ENCODE assay signal across 20 cellular contexts in the genomic region with DNA sequence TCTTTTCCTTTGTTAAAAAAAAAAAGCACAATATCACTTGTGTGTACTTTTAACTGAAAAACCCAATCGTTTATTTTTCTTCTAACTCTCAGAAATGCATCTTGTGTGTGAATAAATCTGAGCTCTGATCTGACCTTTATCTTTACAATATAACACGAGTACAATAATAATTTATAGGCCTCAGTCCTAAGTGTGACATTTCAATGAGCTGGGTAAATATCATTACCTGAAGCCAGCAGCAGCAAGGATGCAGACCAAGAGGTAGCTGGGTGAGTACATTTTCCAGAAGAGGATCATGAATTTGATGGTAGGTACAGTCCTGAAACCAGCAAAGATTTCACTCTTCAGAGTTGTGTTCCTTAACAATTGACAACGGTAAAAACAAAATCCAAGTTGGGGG.
"Had no signal": no experiment of that assay in that cellular context is flagged by ENCODE, and none has a peak within 500 bp of the region (broad histone marks: within the 10 kb centered on the region; RNA-seq: fewer than 3 reads in every experiment).

No MANE protein-coding gene starts in this region.

- ATAC-seq: activated CD8-positive, alpha-beta memory T cell treated with anti-CD3 and anti-CD28 coated beads, Interleukin-2, amount 10 ng/mL, durations not matched to agents 7 days and 5 days; body of pancreas; T-helper 17 cell; WTC11 had no signal

- H3K4me1 ChIP-seq: ascending aorta, body of pancreas had no signal

- H3K4me2 ChIP-seq: KMS-11 had no signal

- H3K27me3 ChIP-seq: ascending aorta, body of pancreas had no signal

- H3K4me3 ChIP-seq: ascending aorta, body of pancreas had no signal

- H3K27ac ChIP-seq: ascending aorta, body of pancreas, KMS-11 had no signal

- H3K9ac ChIP-seq: KMS-11 had no signal

- H3K9me3 ChIP-seq: ascending aorta had no signal

- H3K36me3 ChIP-seq: ascending aorta had no signal

- DNase-seq: activated CD4-positive, alpha-beta T cell treated with anti-CD3 and anti-CD28 coated beads for 1 hour; activated CD4-positive, alpha-beta T cell treated with anti-CD3 and anti-CD28 coated beads, Interleukin-2, amount 10 ng/mL, durations not matched to agents 24 days and 14 days; activated CD4-positive, alpha-beta T cell treated with anti-CD3 and anti-CD28 coated beads, Interleukin-2, amount 50 U/mL, for 48 hours; activated CD8-positive, alpha-beta memory T cell treated with anti-CD3 and anti-CD28 coated beads, Interleukin-2, amount 10 ng/mL, durations not matched to agents 7 days and 5 days; activated effector memory CD4-positive, alpha-beta T cell treated with Interleukin-2 at 50 U/mL for 16 hours; activated naive CD4-positive, alpha-beta T cell; activated T-cell treated with anti-CD3 and anti-CD28 coated beads, Interleukin-2, amount 50 U/mL, for 24 hours; body of pancreas; central memory CD4-positive, alpha-beta T cell; NCI-H1092; NCI-H146; NCI-H1930; NCI-H446; NCI-H526; SIG-M5; T-helper 17 cell; T-helper 9 cell had no signal
